In the genomic region with DNA sequence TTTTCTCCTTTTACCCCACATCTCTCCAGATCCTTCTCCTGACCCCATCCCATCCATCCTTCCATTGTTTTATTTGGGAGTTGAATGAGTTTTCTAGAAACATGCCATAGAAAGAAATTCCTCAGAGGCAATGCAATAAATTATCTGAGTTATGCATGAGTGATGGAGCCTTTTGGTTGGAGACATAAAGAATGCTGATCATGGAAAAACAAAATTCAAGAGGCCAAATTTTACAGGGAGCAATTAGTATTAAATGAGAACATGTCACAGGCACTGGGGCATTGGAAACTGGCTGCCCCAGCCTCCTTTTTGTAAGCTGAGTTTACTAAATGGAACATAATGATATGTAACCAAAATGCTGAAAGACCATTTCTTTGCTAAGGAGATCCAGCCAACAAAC, we compare ENCODE assay signal across 18 cellular contexts.
"Had no signal": no experiment of that assay in that cellular context is flagged by ENCODE, and none has a peak within 500 bp of the region (broad histone marks: within the 10 kb centered on the region; RNA-seq: fewer than 3 reads in every experiment).

No MANE protein-coding gene starts in this region.

- H3K4me1 Mint-ChIP-seq: neural progenitor cell had no signal

- H3K36me3 ChIP-seq: gastrocnemius medialis, heart left ventricle, neural progenitor cell, pancreas, sigmoid colon, spleen, transverse colon, WERI-Rb-1 had no signal

- ATAC-seq: gastrocnemius medialis, left cardiac atrium, pancreas, T-helper 17 cell had no signal

- H3K4me1 ChIP-seq: gastrocnemius medialis, neural progenitor cell, spleen, transverse colon had no signal

- H3K27me3 Mint-ChIP-seq: T-helper 17 cell had no signal

- H3K27me3 ChIP-seq: gastrocnemius medialis, heart left ventricle, neural progenitor cell, pancreas, sigmoid colon, spleen, transverse colon had no signal

- H3K4me3 ChIP-seq: gastrocnemius medialis, heart left ventricle, lung, neural progenitor cell, pancreas, sigmoid colon, spleen, transverse colon had no signal

- H3K4me3 Mint-ChIP-seq: mesothelial cell of epicardium, neural progenitor cell, T-helper 17 cell had no signal

- DNase-seq: activated CD8-positive, alpha-beta memory T cell treated with anti-CD3 and anti-CD28 coated beads for 24 hours; activated naive CD4-positive, alpha-beta T cell treated with Interleukin-2 at 50 U/mL for 16 hours; central memory CD4-positive, alpha-beta T cell; cortex of kidney; effector memory CD4-positive, alpha-beta T cell; gastrocnemius medialis; heart left ventricle; left cardiac atrium; pancreas; SIG-M5; sigmoid colon; spleen; T-helper 17 cell; transverse colon; WERI-Rb-1 had no signal

- H3K9me3 Mint-ChIP-seq: mesothelial cell of epicardium, neural progenitor cell had no signal

- H3K9me3 ChIP-seq: gastrocnemius medialis, heart left ventricle, pancreas, sigmoid colon, spleen, transverse colon had no signal

- H3K27ac ChIP-seq: gastrocnemius medialis, neural progenitor cell, pancreas, spleen, transverse colon, WERI-Rb-1 had no signal

- H3K36me3 Mint-ChIP-seq: mesothelial cell of epicardium, neural progenitor cell had no signal

- H3K27ac Mint-ChIP-seq: mesothelial cell of epicardium, neural progenitor cell, T-helper 17 cell had no signal
